ENCODE assay signal across 8 cellular contexts in the genomic region with DNA sequence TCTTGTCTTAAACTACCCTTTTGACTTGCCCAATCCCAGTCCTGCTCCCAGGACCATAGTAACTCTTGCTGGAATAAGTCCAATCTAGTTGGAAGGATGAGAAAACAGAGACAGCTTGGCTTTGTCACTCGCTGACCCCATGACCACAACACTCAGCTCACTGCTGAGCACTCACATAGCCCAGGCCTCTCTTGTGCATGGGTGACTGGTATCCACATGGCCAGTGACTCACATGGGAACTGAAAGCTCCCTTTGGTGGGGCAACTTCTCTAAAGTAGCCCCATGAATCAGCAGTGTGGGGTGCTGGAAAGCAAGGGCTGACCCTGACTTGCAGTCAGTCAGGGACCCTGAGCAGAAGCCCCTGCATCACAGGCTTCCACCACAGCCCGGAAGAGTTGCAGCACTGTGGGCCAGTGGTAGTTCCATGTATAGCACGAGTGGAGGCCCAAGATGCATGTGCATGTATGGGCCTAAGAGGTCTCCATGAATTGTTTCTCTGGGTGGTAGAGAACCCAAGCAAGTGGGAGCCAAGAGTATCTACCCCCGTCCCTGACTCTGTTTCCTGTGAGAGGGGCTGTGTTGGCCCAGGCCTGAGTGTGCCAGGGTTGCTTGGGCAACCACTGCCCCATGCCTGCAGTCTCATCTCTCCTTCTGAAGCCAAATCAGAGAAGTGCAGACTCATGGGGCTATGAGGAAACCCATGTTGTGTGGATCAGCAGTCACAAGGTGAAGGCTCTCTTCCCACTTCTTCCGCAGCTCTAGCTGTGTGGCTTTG.
DNase-seq lines count a peak whose midpoint lies in the region; ATAC-seq and TF ChIP-seq lines count a peak whose summit lies in the region.

No MANE protein-coding gene starts in this region.

- H3K27ac ChIP-seq in tibial nerve, result peak overlapping the region in 2 of 4 donors; percentile 57 to 66

- H3K36me3 ChIP-seq in adipocyte (ENCODE audit: control insufficient read depth, insufficient read depth, low read length, severe bottlenecking), result no peaks in the 10 kb centered on the region
- H3K36me3 ChIP-seq in kidney epithelial cell (ENCODE audit: control insufficient read depth, insufficient read depth, low read length), result no peaks in the 10 kb centered on the region
- H3K36me3 ChIP-seq in tibial nerve, result no peaks in the 10 kb centered on the region

- CTCF ChIA-PET in activated naive CD4-positive, alpha-beta T cell treated with anti-CD3 and anti-CD28 coated beads, Interleukin-2, amount 10 ng/mL, durations not matched to agents 7 days and 5 days (lab: Charles Lee), result interaction anchor here (0.7 to 8.5 kb wide), 9 partner anchors 8 to 281 kb away, joined by 3 to 92 read pairs (median 6); a partner anchor contains a TSS

- TF ChIP-seq CTCF in kidney epithelial cell (IDR thresholded peaks at IDR 0.05; ENCODE audit: insufficient read depth, low read length, poor library complexity, severe bottlenecking) (no peak), tibial nerve (IDR thresholded peaks at IDR 0.05) (no peak)

- no peaks in the 10 kb centered on the region for H3K9me3 ChIP-seq in adipocyte (ENCODE audit: control insufficient read depth, low read length)
- H3K9me3 ChIP-seq in tibial nerve, result no peaks in the 10 kb centered on the region

- no peak for TF ChIP-seq POLR2A in tibial nerve (IDR thresholded peaks at IDR 0.05)

- no peaks in the 10 kb centered on the region for H3K9me3 Mint-ChIP-seq in activated naive CD4-positive, alpha-beta T cell treated with anti-CD3 and anti-CD28 coated beads, Interleukin-2, amount 10 ng/mL, durations not matched to agents 7 days and 5 days

- H3K4me3 Mint-ChIP-seq in activated naive CD4-positive, alpha-beta T cell treated with anti-CD3 and anti-CD28 coated beads, Interleukin-2, amount 10 ng/mL, durations not matched to agents 7 days and 5 days, result no peak overlapping the region

- WGBS in tibial nerve, 2 donors, result 82 to 88% methylated on average over 4 to 5 of the region's 5 CpGs

- peak; percentile 48 for ATAC-seq in HG03460 (IDR thresholded peaks at IDR 0.05; ENCODE audit: unreplicated experiment)
- ATAC-seq in GM19455 (IDR thresholded peaks at IDR 0.05; ENCODE audit: unreplicated experiment), result no peak

- H3K4me3 ChIP-seq in adipocyte (ENCODE audit: low read length) (no peak overlapping the region), kidney epithelial cell (ENCODE audit: low read depth, low read length) (no peak overlapping the region), tibial nerve (no peak overlapping the region)

- peaks cover 16% of the 10 kb centered on the region for H3K27me3 Mint-ChIP-seq in activated naive CD4-positive, alpha-beta T cell treated with anti-CD3 and anti-CD28 coated beads, Interleukin-2, amount 10 ng/mL, durations not matched to agents 7 days and 5 days

- H3K4me1 Mint-ChIP-seq in activated naive CD4-positive, alpha-beta T cell treated with anti-CD3 and anti-CD28 coated beads, Interleukin-2, amount 10 ng/mL, durations not matched to agents 7 days and 5 days, result peaks cover 40% of the 10 kb centered on the region

- TF ChIP-seq EP300 in tibial nerve (IDR thresholded peaks at IDR 0.05), result peak; percentile 33 to 77

- H3K27me3 ChIP-seq in adipocyte (replicated peaks; ENCODE audit: control insufficient read depth, insufficient read depth, low read length) (no peaks in the 10 kb centered on the region), kidney epithelial cell (ENCODE audit: control insufficient read depth, insufficient read depth, low read length) (no peaks in the 10 kb centered on the region), tibial nerve (no peaks in the 10 kb centered on the region)

- H3K9ac ChIP-seq in adipocyte (ENCODE audit: low read length), result peak overlapping the region; percentile 47

- peak; percentile 25 for DNase-seq in activated naive CD4-positive, alpha-beta T cell treated with anti-CD3 and anti-CD28 coated beads, Interleukin-2, amount 10 ng/mL, durations not matched to agents 7 days and 5 days
- DNase-seq in activated naive CD4-positive, alpha-beta T cell (lab: John Stamatoyannopoulos, UW), result no peak
- DNase-seq in adipocyte (ENCODE audit: low read depth), result peak; percentile 68
- peak; percentile 93 for DNase-seq in kidney epithelial cell (ENCODE audit: low read depth)
- peak; percentile 43 to 69 for DNase-seq in tibial nerve (ENCODE audit: low spot score in 2 of 2)
- no peak for DNase-seq in DMS53 treated with DMSO at 0.1 percent for 48 hours (lab: John Stamatoyannopoulos, UW; ENCODE audit: unreplicated experiment)

- no peaks in the 10 kb centered on the region for H3K36me3 Mint-ChIP-seq in activated naive CD4-positive, alpha-beta T cell treated with anti-CD3 and anti-CD28 coated beads, Interleukin-2, amount 10 ng/mL, durations not matched to agents 7 days and 5 days

- peaks cover 32% of the 10 kb centered on the region for H3K4me1 ChIP-seq in adipocyte (ENCODE audit: control insufficient read depth, insufficient read depth, low read length)
- peaks cover 0 to 13% (median 3%) of the 10 kb centered on the region in 4 donors for H3K4me1 ChIP-seq in tibial nerve

- no peak overlapping the region for H3K27ac Mint-ChIP-seq in activated naive CD4-positive, alpha-beta T cell treated with anti-CD3 and anti-CD28 coated beads, Interleukin-2, amount 10 ng/mL, durations not matched to agents 7 days and 5 days

Comparison
In these comparisons a context has a peak if more than half of its experiments do, and no peak if none do; other contexts are left out.
1. DNase-seq: peak in activated naive CD4-positive, alpha-beta T cell treated with anti-CD3 and anti-CD28 coated beads, Interleukin-2, amount 10 ng/mL, durations not matched to agents 7 days and 5 days (single experiment), adipocyte (single experiment), kidney epithelial cell (single experiment) and tibial nerve (2 of 2); none in activated naive CD4-positive, alpha-beta T cell (0 of 4) and DMS53 treated with DMSO at 0.1 percent for 48 hours (single experiment).